ENCODE assay signal across 11 cellular contexts in genomic region chr3:114093596-114093995, GRCh38. TPM values are rescaled to one million over a fixed set of nuclear protein-coding genes. Genes with fewer than 3 reads are reported as not detected.
DNase-seq lines count a peak whose midpoint lies in the region; ATAC-seq, FAIRE-seq and TF ChIP-seq lines count a peak whose summit lies in the region.
"Had no signal": no experiment of that assay in that cellular context is flagged by ENCODE, and none has a peak within 500 bp of the region (broad histone marks: within the 10 kb centered on the region; RNA-seq: fewer than 3 reads in every experiment).

No MANE protein-coding gene starts in this region.

- TF ChIP-seq RAD21 in GM12878 (IDR thresholded peaks at IDR 0.05; ENCODE audit: insufficient read depth, low read depth, low read length), result no peak

- no peak overlapping the region for H3K27ac Mint-ChIP-seq in Calu3 (ENCODE audit: unreplicated experiment)

- H3K27me3 ChIP-seq in GM12878 (replicated peaks in 1 of 2; ENCODE audit: control insufficient read depth in 2 of 2, insufficient read depth in 2 of 2, low read length in 1 of 2), result no peaks in the 10 kb centered on the region

- H3K4me1 Mint-ChIP-seq in Calu3 (ENCODE audit: low read depth, unreplicated experiment), result peaks cover 9% of the 10 kb centered on the region

- no peaks in the 10 kb centered on the region for H3K4me1 ChIP-seq in GM12878 (ENCODE audit: control insufficient read depth, insufficient read depth, low read length)

- intact Hi-C loops in Calu3 (cut with micrococcal nuclease; ENCODE audit: unreplicated experiment) (no loop called here), GM12878 (cut with micrococcal nuclease; ENCODE audit: unreplicated experiment) (no loop called here)

- no peak overlapping the region for H3K4me3 ChIP-seq in GM12878

- H4K20me1 ChIP-seq in GM12878 (ENCODE audit: control insufficient read depth, insufficient read depth), result no peaks in the 10 kb centered on the region

- no peak overlapping the region for H2AFZ ChIP-seq in GM12878 (ENCODE audit: control insufficient read depth, low read depth, low read length)

- H3K36me3 Mint-ChIP-seq in Calu3 (ENCODE audit: insufficient read depth, unreplicated experiment), result no peaks in the 10 kb centered on the region

- SMC1A ChIA-PET in GM12878 (lab: Charles Lee; ENCODE audit: uncharacterized antibody, unreplicated experiment), result no interaction called here

- H3K36me3 ChIP-seq in GM12878 (ENCODE audit: control insufficient read depth in 2 of 2, insufficient read depth in 2 of 2, low read length in 1 of 2), result no peaks in the 10 kb centered on the region

- no peak overlapping the region for H3K4me2 ChIP-seq in GM12878 (ENCODE audit: control insufficient read depth, insufficient read depth)

- H3K9ac ChIP-seq in GM12878 (ENCODE audit: control insufficient read depth, insufficient read depth, low read length), result no peak overlapping the region

- CTCF ChIA-PET in Calu3 (lab: Charles Lee) (no interaction called here), GM12878 (lab: Yijun Ruan, JAX) (no interaction called here)

- ATAC-seq in GM12878, result no peak
- no peak for ATAC-seq in GM21717 (IDR thresholded peaks at IDR 0.05; ENCODE audit: unreplicated experiment)

- H3K4me3 Mint-ChIP-seq in Calu3 (ENCODE audit: low read depth, unreplicated experiment), result no peak overlapping the region

- DNase-seq in Calu3 (peak; percentile 38), Kasumi-1 (lab: John Stamatoyannopoulos, UW) (peak; percentile 20), GM12878 (ENCODE audit: low read depth, low spot score) (no peak), myocyte (ENCODE audit: low read depth) (peak; percentile 45), DMS153 (lab: John Stamatoyannopoulos, UW) (no peak), GOT3 (lab: John Stamatoyannopoulos, UW) (no peak)
- no peak for DNase-seq in activated effector memory CD4-positive, alpha-beta T cell treated with Interleukin-2 at 50 U/mL for 16 hours
- DNase-seq: stimulated activated CD4-positive, alpha-beta T cell treated with anti-CD3 and anti-CD28 coated beads, Interleukin-15, amount 100 ng/mL, for 24 hours had no signal

- BruUV-seq in Calu3 (replicated peaks; lab: Mats Ljungman, UMichigan), result no TSS peak
- no TSS peak for BruUV-seq in GM12878 (replicated peaks; lab: Mats Ljungman, UMichigan)

- TF ChIP-seq POLR2A in GM12878 (IDR thresholded peaks at IDR 0.05; ENCODE audit: low read depth, low read length), result no peak

- no peak overlapping the region for H3K27ac ChIP-seq in GM12878 (ENCODE audit: control insufficient read depth, insufficient read depth)

- no peaks in the 10 kb centered on the region for H3K9me3 ChIP-seq in GM12878 (replicated peaks; ENCODE audit: control insufficient read depth, insufficient read depth, low read length)

- FAIRE-seq in GM12878 (lab: Jason Lieb, UNC), result peak; percentile 71
- FAIRE-seq: islet of Langerhans, TTC549 had no signal

- H3K9me3 Mint-ChIP-seq in Calu3 (ENCODE audit: low read depth, unreplicated experiment), result no peaks in the 10 kb centered on the region

- H3K27me3 Mint-ChIP-seq in Calu3 (ENCODE audit: unreplicated experiment), result peaks cover 38% of the 10 kb centered on the region

- POLR2A ChIA-PET in GM12878 (lab: Charles Lee), result no interaction called here

- WGBS in GM12878 (ENCODE audit: insufficient coverage, insufficient replicate concordance, low lambda C conversion rate, missing lambda C conversion rate), result 50% methylated on average over 2 of the region's 2 CpGs

- no peak for TF ChIP-seq EP300 in GM12878 (IDR thresholded peaks at IDR 0.05; ENCODE audit: borderline replicate concordance in 1 of 2, control insufficient read depth in 1 of 2, low read depth in 2 of 2, low read length in 2 of 2)

- TF ChIP-seq CTCF in Calu3 (IDR thresholded peaks at IDR 0.05; ENCODE audit: unreplicated experiment), result no peak
- no peak for TF ChIP-seq CTCF in GM12878 (IDR thresholded peaks at IDR 0.05 in 2 of 3, conservative IDR thresholded peaks at IDR 0.05 in 1 of 3; ENCODE audit: control insufficient read depth in 2 of 3, extremely low read depth in 1 of 3, insufficient read depth in 1 of 3, low read depth in 3 of 3, low read length in 3 of 3)

- in situ Hi-C loops in GM12878 (cut with MboI), result no loop called here

- no peaks in the 10 kb centered on the region for H3K79me2 ChIP-seq in GM12878 (ENCODE audit: control insufficient read depth, insufficient read depth, low read length)

- RAD21 ChIA-PET in GM12878 (lab: Charles Lee; ENCODE audit: unreplicated experiment), result no interaction called here

TF ChIP-seq in GM12878, 131 proteins besides CTCF, POLR2A, EP300 and RAD21 (continues in another document):
- TF ChIP-seq MTA2 (IDR thresholded peaks at IDR 0.05; ENCODE audit: low read depth) (no peak), EGR1 (IDR thresholded peaks at IDR 0.05; ENCODE audit: borderline replicate concordance in 1 of 2, low read depth in 2 of 2, low read length in 2 of 2) (no peak), IRF5 (IDR thresholded peaks at IDR 0.05; ENCODE audit: borderline replicate concordance) (no peak), TBL1XR1 (IDR thresholded peaks at IDR 0.05; ENCODE audit: low read depth, low read length) (no peak), LARP7 (IDR thresholded peaks at IDR 0.05) (no peak), ZZZ3 (IDR thresholded peaks at IDR 0.05; ENCODE audit: control insufficient read depth, insufficient read length, low read depth) (no peak), ELK1 (IDR thresholded peaks at IDR 0.05; ENCODE audit: low read depth, low read length) (no peak)

RNA-seq across cellular contexts. Expression of gene QTRT2, which starts 37.1 kb away (rescaled TPM):
- total RNA-seq in Calu3 (2022) (44.3 and 45.7 TPM in 2 replicates), GM12878 (2014; rRNA removed) (32.6 and 41.9 TPM in 2 replicates), GM12878 (2014; rRNA removed; fragmentation: Illumina TruSeq; extraction: Trizol) (40.8 and 42.3 TPM in 2 replicates), GM12878 (2021) (31.6 and 33.9 TPM in 2 replicates), myocyte (8.0 and 12.4 TPM in 2 replicates)
- total RNA-seq in GM12878 (2013; cell fraction: nucleolus; rRNA removed), result 101 and 102 TPM in 2 replicates
- polyA plus RNA-seq in GM12878 (2011; ENCODE audit: low read depth), result 9.3 TPM
- polyA plus RNA-seq in GM12878 (2011; rRNA removed) (21.4 and 28.6 TPM in 2 replicates), GM12878 (2014; fragmentation: Illumina TruSeq; extraction: Trizol) (38.2 and 46.4 TPM in 2 replicates), GM12878 (2014; fragmentation: Nextera tagmentation; extraction: Ambion mirVana) (10 to 100 TPM; 17.8 to 33.5 TPM), GM12878 (2014; rRNA removed) (22.7 and 23.3 TPM in 2 replicates), GM12878 (2016; fragmentation: Nextera tagmentation; extraction: Ambion mirVana) (10 to 100 TPM; 20.9 to 24.7 TPM)
- 12.2 and 12.8 TPM in 2 replicates for polyA plus RNA-seq in GM12878 (2011; cell fraction: cytosol; rRNA removed)
- 15.1 and 15.6 TPM in 2 replicates for polyA plus RNA-seq in GM12878 (2011; cell fraction: nucleus; rRNA removed)
- 10.3 and 11.2 TPM in 2 replicates for polyA plus RNA-seq in GM12878 (2012)
- 22.7 and 29.2 TPM in 2 replicates for polyA minus RNA-seq in GM12878 (2011; rRNA and poly(A)+ RNA removed)
- 14.2 and 16.5 TPM in 2 replicates for polyA minus RNA-seq in GM12878 (2011; cell fraction: cytosol; rRNA and poly(A)+ RNA removed)
- 23.2 and 32.7 TPM in 2 replicates for polyA minus RNA-seq in GM12878 (2011; cell fraction: nucleus; rRNA and poly(A)+ RNA removed)
- polyA plus RNA-seq in myocyte (2012), result 3.7 TPM

RNA-seq across cellular contexts. Expression of gene CCDC191, which starts 37.3 kb away (rescaled TPM):
- total RNA-seq in Calu3 (2022) (5.9 and 6.5 TPM in 2 replicates), GM12878 (2014; rRNA removed) (1.4 and 2.2 TPM in 2 replicates), GM12878 (2014; rRNA removed; fragmentation: Illumina TruSeq; extraction: Trizol) (2.5 and 2.9 TPM in 2 replicates), GM12878 (2021) (1.5 and 1.7 TPM in 2 replicates), myocyte (1.4 TPM in 2 replicates)
- 19.0 and 19.3 TPM in 2 replicates for total RNA-seq in GM12878 (2013; cell fraction: nucleolus; rRNA removed)
- 1.9 TPM for polyA plus RNA-seq in GM12878 (2011; ENCODE audit: low read depth)
- polyA plus RNA-seq in GM12878 (2011; rRNA removed) (2.4 and 4.5 TPM in 2 replicates), GM12878 (2014; fragmentation: Illumina TruSeq; extraction: Trizol) (2.6 and 4.0 TPM in 2 replicates), GM12878 (2014; fragmentation: Nextera tagmentation; extraction: Ambion mirVana) (1 to 10 TPM; 1.3 to 1.6 TPM), GM12878 (2014; rRNA removed) (1.7 and 2.2 TPM in 2 replicates), GM12878 (2016; fragmentation: Nextera tagmentation; extraction: Ambion mirVana) (1 to 10 TPM; 1.2 to 1.7 TPM)
- 0.84 and 0.96 TPM in 2 replicates for polyA plus RNA-seq in GM12878 (2011; cell fraction: cytosol; rRNA removed)
- polyA plus RNA-seq in GM12878 (2011; cell fraction: nucleus; rRNA removed), result 4.7 and 5.9 TPM in 2 replicates
- polyA plus RNA-seq in GM12878 (2012), result 2.9 and 3.3 TPM in 2 replicates
- 0.77 and 2.0 TPM in 2 replicates for polyA minus RNA-seq in GM12878 (2011; rRNA and poly(A)+ RNA removed)
- 0.67 and 0.83 TPM in 2 replicates for polyA minus RNA-seq in GM12878 (2011; cell fraction: cytosol; rRNA and poly(A)+ RNA removed)
- polyA minus RNA-seq in GM12878 (2011; cell fraction: nucleus; rRNA and poly(A)+ RNA removed), result 2.2 and 2.6 TPM in 2 replicates
- 1.0 TPM for polyA plus RNA-seq in myocyte (2012)

Comparison
In these comparisons a context has a peak if more than half of its experiments do, and no peak if none do; other contexts are left out.
1. DNase-seq: peak in Calu3 (single experiment), Kasumi-1 (2 of 2) and myocyte (single experiment); none in GM12878 (single experiment), DMS153 (single experiment), GOT3 (single experiment) and activated effector memory CD4-positive, alpha-beta T cell treated with Interleukin-2 at 50 U/mL for 16 hours (single experiment).